Comparison of ENCODE assay signal across 17 cellular contexts in the genomic region with DNA sequence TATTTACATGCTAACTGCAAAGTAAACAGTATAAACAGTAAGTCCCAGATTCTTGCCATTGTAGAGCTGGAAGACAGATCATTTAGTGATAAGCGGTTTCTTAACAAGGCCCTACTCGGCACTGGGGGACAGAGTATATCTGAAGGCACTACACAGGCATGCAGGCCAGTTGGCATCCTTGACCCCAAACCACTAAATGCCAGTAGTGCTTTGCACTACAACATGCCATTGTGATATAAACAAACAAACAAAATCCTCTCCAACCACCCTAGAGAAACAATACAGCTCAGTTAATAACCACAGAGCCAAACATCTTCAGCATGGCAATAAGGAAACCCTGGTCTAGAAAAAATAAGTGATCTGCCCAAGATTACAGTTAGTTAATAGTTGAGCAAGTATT. TPM values are rescaled to one million over a fixed set of nuclear protein-coding genes. Genes with fewer than 3 reads are reported as not detected.
DNase-seq lines count a peak whose midpoint lies in the region; ATAC-seq and TF ChIP-seq lines count a peak whose summit lies in the region.
"Had no signal": no experiment of that assay in that cellular context is flagged by ENCODE, and none has a peak within 500 bp of the region (broad histone marks: within the 10 kb centered on the region; RNA-seq: fewer than 3 reads in every experiment).

No MANE protein-coding gene starts in this region.

- no peak overlapping the region for H3K4me2 ChIP-seq in osteoblast (ENCODE audit: insufficient read depth, low read length)
- H3K4me2 ChIP-seq: GM23338 had no signal

- H3K27me3 Mint-ChIP-seq in T-helper 2 cell treated with Interferon-gamma antibody and Interleukin-4, amounts not matched to agents 5 μg/mL and 100 μg/mL, for 36 hours (ENCODE audit: low read depth): no peaks in the 10 kb centered on the region
- H3K27me3 Mint-ChIP-seq in activated T-helper 2 cell treated with anti-CD3 and anti-CD28 coated beads, Interferon-gamma antibody, Interleukin-2, Interleukin-4, amounts not matched to agents 10 μg/mL and 5 μg/mL and 100 μg/mL, durations not matched to agents 14 hours and 24 hours and 36 hours (ENCODE audit: low read depth): no peaks in the 10 kb centered on the region

- ATAC-seq in Panc1: peak; percentile 77
- no peak for ATAC-seq in HG03108 (IDR thresholded peaks at IDR 0.05; ENCODE audit: unreplicated experiment)
- ATAC-seq: CD8-positive, alpha-beta T cell; GM23338 had no signal

- H3K27ac Mint-ChIP-seq in T-helper 2 cell treated with Interferon-gamma antibody and Interleukin-4, amounts not matched to agents 5 μg/mL and 100 μg/mL, for 36 hours: peak overlapping the region; percentile 21
- peak overlapping the region; percentile 21 for H3K27ac Mint-ChIP-seq in activated T-helper 2 cell treated with anti-CD3 and anti-CD28 coated beads, Interferon-gamma antibody, Interleukin-2, Interleukin-4, amounts not matched to agents 10 μg/mL and 5 μg/mL and 100 μg/mL, durations not matched to agents 14 hours and 24 hours and 36 hours
- H3K27ac Mint-ChIP-seq: CD14-positive monocyte; CD8-positive, alpha-beta T cell; GM23338 had no signal

- POLR2A ChIA-PET in Panc1 (lab: Charles Lee): interaction anchor here (0.6 kb wide), 1 partner anchor 346 kb away, joined by 3 read pairs; no protein-coding TSS in a partner anchor

- intact Hi-C loops in Panc1 (cut with micrococcal nuclease; ENCODE audit: unreplicated experiment): no loop called here
- intact Hi-C loops in activated T-helper 2 cell treated with anti-CD3 and anti-CD28 coated beads, Interferon-gamma antibody, Interleukin-2, Interleukin-4, amounts not matched to agents 10 μg/mL and 5 μg/mL and 100 μg/mL, durations not matched to agents 14 hours and 24 hours and 36 hours (cut with micrococcal nuclease): loop anchor here (10.0 kb wide), 1 partner anchor 739 kb away; the partner anchor contains the start of gene EMC4

- H3K4me1 Mint-ChIP-seq in T-helper 2 cell treated with Interferon-gamma antibody and Interleukin-4, amounts not matched to agents 5 μg/mL and 100 μg/mL, for 36 hours (ENCODE audit: low read depth): peaks cover 24% of the 10 kb centered on the region
- peaks cover 27% of the 10 kb centered on the region for H3K4me1 Mint-ChIP-seq in activated T-helper 2 cell treated with anti-CD3 and anti-CD28 coated beads, Interferon-gamma antibody, Interleukin-2, Interleukin-4, amounts not matched to agents 10 μg/mL and 5 μg/mL and 100 μg/mL, durations not matched to agents 14 hours and 24 hours and 36 hours (ENCODE audit: low read depth)

- H3K36me3 Mint-ChIP-seq in T-helper 2 cell treated with Interferon-gamma antibody and Interleukin-4, amounts not matched to agents 5 μg/mL and 100 μg/mL, for 36 hours (ENCODE audit: low read depth): peaks cover 24% of the 10 kb centered on the region
- peaks cover 41% of the 10 kb centered on the region for H3K36me3 Mint-ChIP-seq in activated T-helper 2 cell treated with anti-CD3 and anti-CD28 coated beads, Interferon-gamma antibody, Interleukin-2, Interleukin-4, amounts not matched to agents 10 μg/mL and 5 μg/mL and 100 μg/mL, durations not matched to agents 14 hours and 24 hours and 36 hours (ENCODE audit: low read depth)

- H3K36me3 ChIP-seq in Panc1 (ENCODE audit: control insufficient read depth, insufficient read depth, low read length) (peaks cover 11% of the 10 kb centered on the region), osteoblast (ENCODE audit: insufficient read depth, low read length) (peaks cover 13% of the 10 kb centered on the region)

- H3K27me3 ChIP-seq in Panc1 (ENCODE audit: control insufficient read depth, insufficient read depth, low read length) (no peaks in the 10 kb centered on the region), osteoblast (ENCODE audit: insufficient read depth, low read length) (no peaks in the 10 kb centered on the region)

- peaks cover 59% of the 10 kb centered on the region for H3K79me2 ChIP-seq in osteoblast (ENCODE audit: insufficient read depth, low read length)

- no peaks in the 10 kb centered on the region for H4K20me1 ChIP-seq in osteoblast (ENCODE audit: insufficient read depth, low read length)

- TF ChIP-seq CTCF in Panc1 (IDR thresholded peaks at IDR 0.05): no peak
- no peak for TF ChIP-seq CTCF in osteoblast (IDR thresholded peaks at IDR 0.05; ENCODE audit: extremely low read depth, low read depth, low read length)

- CTCF ChIA-PET in Panc1 (lab: Charles Lee): no interaction called here

- in situ Hi-C loops in Panc1 (cut with HindIII; ENCODE audit: low pct_unique_long_range_greater_than_20kb, low sequenced_read_pairs): no loop called here

- no peak overlapping the region for H3K4me3 Mint-ChIP-seq in T-helper 2 cell treated with Interferon-gamma antibody and Interleukin-4, amounts not matched to agents 5 μg/mL and 100 μg/mL, for 36 hours
- no peak overlapping the region for H3K4me3 Mint-ChIP-seq in activated T-helper 2 cell treated with anti-CD3 and anti-CD28 coated beads, Interferon-gamma antibody, Interleukin-2, Interleukin-4, amounts not matched to agents 10 μg/mL and 5 μg/mL and 100 μg/mL, durations not matched to agents 14 hours and 24 hours and 36 hours (ENCODE audit: low read depth)
- H3K4me3 Mint-ChIP-seq: CD14-positive monocyte; CD8-positive, alpha-beta T cell; GM23338; H9 had no signal

- peaks cover 13% of the 10 kb centered on the region; the same call in 1 of the 2 replicates for H3K4me1 ChIP-seq in Panc1 (ENCODE audit: control insufficient read depth, insufficient read depth, low read length)
- H3K4me1 ChIP-seq in osteoblast (ENCODE audit: insufficient read depth, low read length): peaks cover 9% of the 10 kb centered on the region

- H3K4me3 ChIP-seq in Panc1 (ENCODE audit: low read depth in 2 of 2, low read length in 2 of 2): no peak overlapping the region
- H3K4me3 ChIP-seq in osteoblast (ENCODE audit: insufficient read depth, low read length): no peak overlapping the region
- H3K4me3 ChIP-seq: GM23338 had no signal

- peak overlapping the region; percentile 39; the same call in 1 of the 2 replicates for H3K27ac ChIP-seq in Panc1 (ENCODE audit: low read length)
- H3K27ac ChIP-seq in osteoblast (ENCODE audit: low read depth, low read length): no peak overlapping the region
- H3K27ac ChIP-seq: 22Rv1 had no signal

- BruUV-seq in Panc1 (replicated peaks; lab: Mats Ljungman, UMichigan): no TSS peak

- H2AFZ ChIP-seq in osteoblast (ENCODE audit: low read length): no peak overlapping the region
- H2AFZ ChIP-seq: GM23338 had no signal

- no peaks in the 10 kb centered on the region for H3K9me3 Mint-ChIP-seq in T-helper 2 cell treated with Interferon-gamma antibody and Interleukin-4, amounts not matched to agents 5 μg/mL and 100 μg/mL, for 36 hours
- no peaks in the 10 kb centered on the region for H3K9me3 Mint-ChIP-seq in activated T-helper 2 cell treated with anti-CD3 and anti-CD28 coated beads, Interferon-gamma antibody, Interleukin-2, Interleukin-4, amounts not matched to agents 10 μg/mL and 5 μg/mL and 100 μg/mL, durations not matched to agents 14 hours and 24 hours and 36 hours
- H3K9me3 Mint-ChIP-seq: CD8-positive, alpha-beta T cell; H9 had no signal

- DNase-seq in T-helper 2 cell treated with Interferon-gamma antibody and Interleukin-4, amounts not matched to agents 5 μg/mL and 100 μg/mL, for 36 hours (ENCODE audit: low spot score): no peak
- DNase-seq in T-helper 2 cell (no peak), Panc1 (ENCODE audit: low read depth, low spot score) (no peak), osteoblast (ENCODE audit: insufficient read length, low spot score, missing footprints) (peak; percentile 58), germinal center (ENCODE audit: low spot score) (no peak)
- no peak for DNase-seq in activated T-helper 2 cell treated with anti-CD3 and anti-CD28 coated beads, Interferon-gamma antibody, Interleukin-2, Interleukin-4, amounts not matched to agents 10 μg/mL and 5 μg/mL and 100 μg/mL, durations not matched to agents 14 hours and 24 hours and 36 hours (ENCODE audit: low spot score)
- no peak for DNase-seq in effector CD4-positive, alpha-beta T cell
- DNase-seq: CD8-positive, alpha-beta T cell; COR-L47; DMS153; DMS79 treated with DMSO at 0.1 percent for 48 hours; EL; H9 had no signal

- H3K9me3 ChIP-seq in Panc1 (ENCODE audit: control insufficient read depth, insufficient read depth, low read depth, low read length) (no peaks in the 10 kb centered on the region), osteoblast (ENCODE audit: low read depth, low read length) (no peaks in the 10 kb centered on the region)

RNA-seq across cellular contexts. Expression of gene AQR, which starts 5.3 kb away (rescaled TPM):
- 41.4 TPM for total RNA-seq in Panc1 (2021; ENCODE audit: unreplicated experiment)
- polyA plus RNA-seq in Panc1 (2012; ENCODE audit: insufficient read length): 14.8 TPM
- 41.0 and 41.7 TPM in 2 replicates for total RNA-seq in activated T-helper 2 cell treated with anti-CD3 and anti-CD28 coated beads, Interferon-gamma antibody, Interleukin-2, Interleukin-4, amounts not matched to agents 10 μg/mL and 5 μg/mL and 100 μg/mL, durations not matched to agents 14 hours and 24 hours and 36 hours
- total RNA-seq in osteoblast: 24.6 and 24.8 TPM in 2 replicates

RNA-seq across cellular contexts. Expression of gene ZNF770, which starts 23.8 kb away (rescaled TPM):
- 43.0 TPM for total RNA-seq in Panc1 (2021; ENCODE audit: unreplicated experiment)
- 7.6 TPM for polyA plus RNA-seq in Panc1 (2012; ENCODE audit: insufficient read length)
- total RNA-seq in activated T-helper 2 cell treated with anti-CD3 and anti-CD28 coated beads, Interferon-gamma antibody, Interleukin-2, Interleukin-4, amounts not matched to agents 10 μg/mL and 5 μg/mL and 100 μg/mL, durations not matched to agents 14 hours and 24 hours and 36 hours: 40.7 and 41.0 TPM in 2 replicates
- 33.9 and 34.7 TPM in 2 replicates for total RNA-seq in osteoblast
